Comparison of ENCODE assay signal across 2 cellular contexts in genomic region chr6:169254456-169255316, GRCh38.
TF ChIP-seq lines count a peak whose summit lies in the region.

No MANE protein-coding gene starts in this region.

TF ChIP-seq in SK-N-SH, 30 proteins besides CTCF, POLR2A, EP300 and RAD21:
- TF ChIP-seq NRF1 (IDR thresholded peaks at IDR 0.05; ENCODE audit: low read depth, low read length) (no peak), JUND (IDR thresholded peaks at IDR 0.05) (no peak), CHD2 (IDR thresholded peaks at IDR 0.05; ENCODE audit: low read length, partially characterized antibody) (no peak), MEF2A (IDR thresholded peaks at IDR 0.05; ENCODE audit: borderline replicate concordance, low read depth) (no peak), GATA2 (CRISPR knock-in tag; IDR thresholded peaks at IDR 0.05) (no peak), EZH2phosphoT487 (IDR thresholded peaks at IDR 0.05; ENCODE audit: borderline replicate concordance, low read depth) (no peak), ELF1 (IDR thresholded peaks at IDR 0.05) (no peak), FOSL2 (IDR thresholded peaks at IDR 0.05; ENCODE audit: borderline replicate concordance, low read depth) (no peak), MAX (IDR thresholded peaks at IDR 0.05; ENCODE audit: low read depth) (no peak), SIN3A (IDR thresholded peaks at IDR 0.05; ENCODE audit: borderline replicate concordance, low read depth, low read length) (no peak), TAF1 (IDR thresholded peaks at IDR 0.05; ENCODE audit: borderline replicate concordance, low read depth, low read length) (no peak), FOXM1 (IDR thresholded peaks at IDR 0.05; ENCODE audit: low read depth) (no peak), TEAD4 (IDR thresholded peaks at IDR 0.05; ENCODE audit: borderline replicate concordance, insufficient read depth) (no peak), ZBTB33 (IDR thresholded peaks at IDR 0.05; ENCODE audit: borderline replicate concordance, low read depth) (no peak), GABPA (IDR thresholded peaks at IDR 0.05; ENCODE audit: low read depth) (no peak), POLR2AphosphoS5 (IDR thresholded peaks at IDR 0.05; ENCODE audit: low read depth, low read length) (no peak), RCOR1 (IDR thresholded peaks at IDR 0.05; ENCODE audit: low read length) (no peak), RXRA (IDR thresholded peaks at IDR 0.05; ENCODE audit: borderline replicate concordance, low read depth) (no peak), USF2 (IDR thresholded peaks at IDR 0.05; ENCODE audit: borderline replicate concordance, low read depth, low read length) (no peak), PBX3 (IDR thresholded peaks at IDR 0.05) (no peak)

TF ChIP-seq in SK-N-SH treated with all-trans-retinoic acid at 6 μM for 48 hours, 23 proteins besides CTCF, POLR2A, EP300 and RAD21:
- TF ChIP-seq CSDC2 (CRISPR knock-in tag; IDR thresholded peaks at IDR 0.05) = no peak
- no peak for TF ChIP-seq TSHZ2 (CRISPR knock-in tag; IDR thresholded peaks at IDR 0.05)
- TF ChIP-seq ARNTL (CRISPR knock-in tag; IDR thresholded peaks at IDR 0.05; ENCODE audit: borderline replicate concordance, low read depth) = no peak
- no peak for TF ChIP-seq GLIS3 (CRISPR knock-in tag; IDR thresholded peaks at IDR 0.05)
- TF ChIP-seq POU6F1 (CRISPR knock-in tag; IDR thresholded peaks at IDR 0.05; ENCODE audit: borderline replicate concordance, low read depth) = no peak
